31 cellular contexts compared by ENCODE assay signal in genomic region chr1:232183802-232184201, GRCh38.
DNase-seq lines count a peak whose midpoint lies in the region; ATAC-seq, FAIRE-seq and TF ChIP-seq lines count a peak whose summit lies in the region.
"Had no signal": no experiment of that assay in that cellular context is flagged by ENCODE, and none has a peak within 500 bp of the region (broad histone marks: within the 10 kb centered on the region; RNA-seq: fewer than 3 reads in every experiment).

No MANE protein-coding gene starts in this region.

- H3K27ac ChIP-seq in coronary artery, result no peak overlapping the region
- H3K27ac ChIP-seq: right lobe of liver, RWPE1, thoracic aorta had no signal

- no peaks in the 10 kb centered on the region for H3K9me3 Mint-ChIP-seq in osteocyte (ENCODE audit: unreplicated experiment)
- H3K9me3 Mint-ChIP-seq: activated naive CD8-positive, alpha-beta T cell treated with anti-CD3 and anti-CD28 coated beads for 36 hours; activated T-cell treated with anti-CD3 and anti-CD28 coated beads, Interleukin-2, amount 50 U/mL, for 24 hours; stimulated activated naive CD8-positive, alpha-beta T cell treated with anti-CD3 and anti-CD28 coated beads, Interleukin-15, amount 100 ng/mL, for 72 hours had no signal

- H3K27me3 Mint-ChIP-seq in osteocyte (ENCODE audit: unreplicated experiment), result no peaks in the 10 kb centered on the region

- intact Hi-C loops in left cardiac atrium (cut with DNase I), result no loop called here

- H3K4me1 Mint-ChIP-seq in osteocyte (ENCODE audit: unreplicated experiment), result peaks cover 42% of the 10 kb centered on the region
- H3K4me1 Mint-ChIP-seq: activated naive CD8-positive, alpha-beta T cell treated with anti-CD3 and anti-CD28 coated beads for 36 hours; B cell; stimulated activated naive CD8-positive, alpha-beta T cell treated with anti-CD3 and anti-CD28 coated beads, Interleukin-15, amount 100 ng/mL, for 72 hours had no signal

- DNase-seq in NCI-H2171 treated with DMSO at 0.1 percent for 48 hours (lab: John Stamatoyannopoulos, UW) (peak; percentile 51), NCI-H2171 (lab: John Stamatoyannopoulos, UW) (no peak), NCI-H1694 treated with DMSO at 0.1 percent for 48 hours (lab: John Stamatoyannopoulos, UW) (peak; percentile 77), coronary artery (ENCODE audit: low spot score) (peak; percentile 17), osteocyte (ENCODE audit: extremely low spot score, unreplicated experiment) (peak; percentile 25), left cardiac atrium (no peak), GM19239 (ENCODE audit: insufficient read length, low spot score) (no peak)
- DNase-seq: ACHN; activated CD4-positive, CD25-positive, alpha-beta regulatory T cell; activated effector memory CD4-positive, alpha-beta T cell treated with anti-CD3 and anti-CD28 coated beads, Interleukin-2, amount 50 U/mL, for 16 hours; activated naive CD8-positive, alpha-beta T cell treated with anti-CD3 and anti-CD28 coated beads for 36 hours; activated T-cell treated with anti-CD3 and anti-CD28 coated beads, Interleukin-2, amount 50 U/mL, for 24 hours; DMS79; effector CD8-positive, alpha-beta T cell; foreskin fibroblast; GDM1; HFFc6; Kasumi-1; left ventricle myocardium superior; NCI-H2029; NCI-H345; right lobe of liver; stimulated activated CD8-positive, alpha-beta memory T cell treated with anti-CD3 and anti-CD28 coated beads, Interleukin-4, amount 100 ng/mL, for 48 hours; stimulated activated naive CD8-positive, alpha-beta T cell treated with anti-CD3 and anti-CD28 coated beads, Interleukin-15, amount 100 ng/mL, for 72 hours had no signal

- TF ChIP-seq CTCF in coronary artery (IDR thresholded peaks at IDR 0.05) (no peak), osteocyte (IDR thresholded peaks at IDR 0.05) (no peak)

- no peak overlapping the region for H3K4me3 Mint-ChIP-seq in osteocyte (ENCODE audit: unreplicated experiment)
- H3K4me3 Mint-ChIP-seq: activated naive CD8-positive, alpha-beta T cell treated with anti-CD3 and anti-CD28 coated beads for 36 hours; activated T-cell treated with anti-CD3 and anti-CD28 coated beads, Interleukin-2, amount 50 U/mL, for 24 hours; B cell; HFFc6; stimulated activated naive CD8-positive, alpha-beta T cell treated with anti-CD3 and anti-CD28 coated beads, Interleukin-15, amount 100 ng/mL, for 72 hours had no signal

- no peak for ATAC-seq in left cardiac atrium
- ATAC-seq: left ventricle myocardium superior; right lobe of liver; stimulated activated naive CD8-positive, alpha-beta T cell treated with anti-CD3 and anti-CD28 coated beads, Interleukin-15, amount 100 ng/mL, for 72 hours had no signal

- no peak overlapping the region for H3K4me3 ChIP-seq in coronary artery
- H3K4me3 ChIP-seq: right lobe of liver, thoracic aorta had no signal

- no peaks in the 10 kb centered on the region for H3K36me3 Mint-ChIP-seq in osteocyte (ENCODE audit: unreplicated experiment)
- H3K36me3 Mint-ChIP-seq: activated naive CD8-positive, alpha-beta T cell treated with anti-CD3 and anti-CD28 coated beads for 36 hours had no signal

- H3K27ac Mint-ChIP-seq in osteocyte (ENCODE audit: unreplicated experiment), result no peak overlapping the region
- H3K27ac Mint-ChIP-seq: activated naive CD8-positive, alpha-beta T cell treated with anti-CD3 and anti-CD28 coated beads for 36 hours; activated T-cell treated with anti-CD3 and anti-CD28 coated beads, Interleukin-2, amount 50 U/mL, for 24 hours; B cell; HFFc6; progenitor cell of endocrine pancreas; stimulated activated naive CD8-positive, alpha-beta T cell treated with anti-CD3 and anti-CD28 coated beads, Interleukin-15, amount 100 ng/mL, for 72 hours had no signal

- no peak for FAIRE-seq in GM19239 (lab: Jason Lieb, UNC)
- FAIRE-seq: colon, keratinocyte, TTC549 had no signal

Comparison
In these comparisons a context has a peak if more than half of its experiments do, and no peak if none do; other contexts are left out.
1. DNase-seq: peak in NCI-H2171 treated with DMSO at 0.1 percent for 48 hours (single experiment), NCI-H1694 treated with DMSO at 0.1 percent for 48 hours (single experiment), coronary artery (single experiment) and osteocyte (single experiment); none in NCI-H2171 (single experiment), left cardiac atrium (single experiment) and GM19239 (single experiment).